Comparison of ENCODE assay signal across 13 cellular contexts in the genomic region with DNA sequence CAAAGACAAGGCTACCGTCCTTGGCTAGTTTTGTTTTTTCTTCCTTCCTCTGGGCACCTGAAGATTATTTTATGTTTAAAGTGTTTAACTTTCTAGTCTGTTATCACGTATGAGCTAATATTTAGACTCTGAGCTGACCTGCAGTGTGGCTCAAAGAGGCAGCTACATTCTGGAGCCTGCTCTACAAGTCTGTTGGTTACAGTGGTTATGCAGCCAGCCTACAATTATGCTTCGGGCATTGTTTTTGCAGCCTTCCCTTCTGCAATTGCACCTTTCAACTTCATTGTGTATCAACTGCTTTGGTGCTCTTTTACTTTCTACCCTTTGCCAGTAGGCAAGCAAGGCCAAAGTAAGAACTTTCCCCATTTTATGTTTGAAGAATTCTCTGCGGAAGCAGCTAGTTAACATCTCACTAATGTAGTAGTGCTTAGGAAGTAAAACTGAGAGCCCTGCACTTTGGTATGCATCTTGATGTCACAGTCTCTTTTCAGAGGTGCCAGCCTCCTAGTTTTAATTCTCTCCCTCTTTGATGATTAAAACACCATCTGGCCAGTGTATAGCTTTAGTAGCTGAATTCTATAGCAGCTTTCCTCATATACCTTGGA.
DNase-seq lines count a peak whose midpoint lies in the region; ATAC-seq and TF ChIP-seq lines count a peak whose summit lies in the region.
"Had no signal": no experiment of that assay in that cellular context is flagged by ENCODE, and none has a peak within 500 bp of the region (broad histone marks: within the 10 kb centered on the region; RNA-seq: fewer than 3 reads in every experiment).

No MANE protein-coding gene starts in this region.

- no peak overlapping the region for H3K9ac ChIP-seq in HUES64 (ENCODE audit: low read depth, low read length)

- TF ChIP-seq CTCF in body of pancreas (IDR thresholded peaks at IDR 0.05) (no peak), stomach (IDR thresholded peaks at IDR 0.05) (no peak), ascending aorta (IDR thresholded peaks at IDR 0.05) (no peak)

- peaks cover 21% of the 10 kb centered on the region for H3K4me1 ChIP-seq in HUES64 (ENCODE audit: insufficient read depth, low read length)
- H3K4me1 ChIP-seq in body of pancreas, result no peaks in the 10 kb centered on the region
- H3K4me1 ChIP-seq in stomach, result peaks cover 0 to 7% (median 0%) of the 10 kb centered on the region in 4 donors
- H3K4me1 ChIP-seq in ascending aorta, result no peaks in the 10 kb centered on the region

- no peak for TF ChIP-seq EP300 in stomach (IDR thresholded peaks at IDR 0.05)

- H3K36me3 ChIP-seq in HUES64 (ENCODE audit: insufficient read depth, low read length) (no peaks in the 10 kb centered on the region), body of pancreas (replicated peaks in 1 of 2; ENCODE audit: insufficient read depth in 1 of 2, low read depth in 2 of 2) (no peaks in the 10 kb centered on the region), stomach (no peaks in the 10 kb centered on the region), ascending aorta (no peaks in the 10 kb centered on the region)

- TF ChIP-seq POLR2A in body of pancreas (IDR thresholded peaks at IDR 0.05), result no peak
- no peak for TF ChIP-seq POLR2A in stomach (IDR thresholded peaks at IDR 0.05)

- 0 out of 2 replicates have a peak overlapping the region, but pooled peaks have one; percentile 3 for H3K27ac ChIP-seq in HUES64 (ENCODE audit: low read depth, low read length)
- H3K27ac ChIP-seq in body of pancreas, result peak overlapping the region in 3 of 4 donors; percentile 1 to 47 (median 35)
- H3K27ac ChIP-seq in stomach, result no peak overlapping the region
- no peak overlapping the region for H3K27ac ChIP-seq in ascending aorta
- H3K27ac ChIP-seq: C4-2B had no signal

- peak; percentile 14 to 56 (median 30) for DNase-seq in body of pancreas
- no peak for DNase-seq in left colon
- DNase-seq in stomach, result peak; percentile 28
- no peak for DNase-seq in activated effector memory CD4-positive, alpha-beta T cell treated with Interleukin-2 at 50 U/mL for 16 hours
- no peak for DNase-seq in NCI-H1930 (lab: John Stamatoyannopoulos, UW)
- DNase-seq in ascending aorta (ENCODE audit: low spot score in 2 of 2), result no peak
- DNase-seq: COR-L47, SHP77 had no signal

- peak; percentile 80 for ATAC-seq in body of pancreas
- peak; percentile 44 for ATAC-seq in left colon
- ATAC-seq in GM18511 (IDR thresholded peaks at IDR 0.05; ENCODE audit: unreplicated experiment), result no peak
- ATAC-seq: HCT116, K562 had no signal

- H3K4me3 ChIP-seq in HUES64 (ENCODE audit: low read length) (no peak overlapping the region), body of pancreas (no peak overlapping the region), stomach (no peak overlapping the region), ascending aorta (no peak overlapping the region)
- H3K4me3 ChIP-seq: K562 had no signal

- intact Hi-C loops in body of pancreas (cut with DNase I) (no loop called here), left colon (cut with DNase I, micrococcal nuclease) (no loop called here), stomach (cut with DNase I; ENCODE audit: low total_unique reads) (no loop called here), ascending aorta (cut with DNase I) (no loop called here)

- H3K9me3 ChIP-seq in HUES64 (ENCODE audit: insufficient read depth, low read depth, low read length) (peaks cover 12% of the 10 kb centered on the region), body of pancreas (no peaks in the 10 kb centered on the region), stomach (peaks cover 0 to 6% (median 0%) of the 10 kb centered on the region in 4 donors), ascending aorta (no peaks in the 10 kb centered on the region)

- 72% methylated on average over 4 of the region's 4 CpGs for WGBS in HUES64
- WGBS in body of pancreas, 2 donors, result 16 to 20% methylated on average over 4 of the region's 4 CpGs
- WGBS in stomach, 5 donors, result 23 to 47% (median 34%) methylated on average over 4 of the region's 4 CpGs

- H3K27me3 ChIP-seq in HUES64 (ENCODE audit: insufficient read depth, low read length), result no peaks in the 10 kb centered on the region
- no peaks in the 10 kb centered on the region for H3K27me3 ChIP-seq in body of pancreas
- no peaks in the 10 kb centered on the region for H3K27me3 ChIP-seq in stomach
- H3K27me3 ChIP-seq in ascending aorta, result no peaks in the 10 kb centered on the region

Comparison
In these comparisons a context has a peak if more than half of its experiments do, and no peak if none do; other contexts are left out.
1. H3K27ac ChIP-seq: peak in HUES64 (single experiment) and body of pancreas (3 of 4); none in stomach (0 of 5) and ascending aorta (0 of 2).
2. DNase-seq: peak in body of pancreas (4 of 4) and stomach (single experiment); none in left colon (0 of 2), activated effector memory CD4-positive, alpha-beta T cell treated with Interleukin-2 at 50 U/mL for 16 hours (single experiment), NCI-H1930 (0 of 2) and ascending aorta (0 of 2).